Comparison of ENCODE assay signal across 19 cellular contexts in genomic region chrX:17778984-17779383, GRCh38.
"Had no signal": no experiment of that assay in that cellular context is flagged by ENCODE, and none has a peak within 500 bp of the region (broad histone marks: within the 10 kb centered on the region; RNA-seq: fewer than 3 reads in every experiment).

No MANE protein-coding gene starts in this region.

- H3K27ac Mint-ChIP-seq: natural killer cell, neural progenitor cell, progenitor cell of endocrine pancreas had no signal

- H3K4me3 Mint-ChIP-seq: natural killer cell, neural progenitor cell had no signal

- H3K4me3 ChIP-seq: esophagus muscularis mucosa, gastrocnemius medialis, neural progenitor cell, ovary, smooth muscle cell, tibial artery, upper lobe of left lung, uterus had no signal

- DNase-seq: effector memory CD4-positive, alpha-beta T cell; gastrocnemius medialis; islet precursor cell; mammary epithelial cell; natural killer cell; nucleus accumbens; ovary; right cardiac atrium; stimulated activated CD4-positive, alpha-beta T cell treated with anti-CD3 and anti-CD28 coated beads, Interleukin-2, amount 100 ng/mL, for 48 hours; stimulated activated naive CD4-positive, alpha-beta T cell treated with Interleukin-2 at 50 U/mL for 16 hours; tibial artery; upper lobe of left lung; uterus had no signal

- H3K4me1 ChIP-seq: esophagus muscularis mucosa, gastrocnemius medialis, neural progenitor cell, tibial artery, upper lobe of left lung, uterus had no signal

- ATAC-seq: gastrocnemius medialis, left lobe of liver, natural killer cell, right cardiac atrium had no signal

- H3K9me3 Mint-ChIP-seq: natural killer cell had no signal

- H3K27me3 ChIP-seq: esophagus muscularis mucosa, ovary, tibial artery, upper lobe of left lung, uterus had no signal

- H3K27me3 Mint-ChIP-seq: progenitor cell of endocrine pancreas had no signal

- H3K4me1 Mint-ChIP-seq: natural killer cell, neural progenitor cell had no signal

- H3K36me3 ChIP-seq: esophagus muscularis mucosa, gastrocnemius medialis, neural progenitor cell, ovary, tibial artery, upper lobe of left lung, uterus had no signal

- H3K36me3 Mint-ChIP-seq: natural killer cell, neural progenitor cell had no signal

- H3K27ac ChIP-seq: epithelial cell of prostate, esophagus muscularis mucosa, gastrocnemius medialis, neural progenitor cell, ovary, tibial artery, upper lobe of left lung, uterus had no signal

- H3K9me3 ChIP-seq: esophagus muscularis mucosa, gastrocnemius medialis, ovary, tibial artery, upper lobe of left lung, uterus had no signal
